In genomic region chr11:96318850-96319249, GRCh38 we compare ENCODE assay signal across 1 cellular context.
TF ChIP-seq lines count a peak whose summit lies in the region.

No MANE protein-coding gene starts in this region.

TF ChIP-seq in GM12878, 131 proteins besides CTCF, POLR2A, EP300 and RAD21:
- TF ChIP-seq ZNF384 (IDR thresholded peaks at IDR 0.05; ENCODE audit: borderline replicate concordance, low read depth, low read length) (no peak), STAT1 (conservative IDR thresholded peaks at IDR 0.05) (no peak), JUNB (IDR thresholded peaks at IDR 0.05) (no peak), SPI1 (IDR thresholded peaks at IDR 0.05; ENCODE audit: borderline replicate concordance, insufficient read depth, low read depth, low read length) (no peak), KDM1A (IDR thresholded peaks at IDR 0.05; ENCODE audit: borderline replicate concordance) (no peak), NR2C1 (IDR thresholded peaks at IDR 0.05) (no peak)
